In genomic region chrX:9204560-9204959, GRCh38 we compare ENCODE assay signal across 35 cellular contexts.
DNase-seq lines count a peak whose midpoint lies in the region; ATAC-seq and TF ChIP-seq lines count a peak whose summit lies in the region.
"Had no signal": no experiment of that assay in that cellular context is flagged by ENCODE, and none has a peak within 500 bp of the region (broad histone marks: within the 10 kb centered on the region; RNA-seq: fewer than 3 reads in every experiment).

No MANE protein-coding gene starts in this region.

- intact Hi-C loops in MCF 10A (cut with micrococcal nuclease), result no loop called here
- intact Hi-C loops in breast epithelium (cut with DNase I; ENCODE audit: low total_unique reads), result no loop called here
- intact Hi-C loops in left ventricle myocardium superior (cut with micrococcal nuclease), result no loop called here

- peaks cover 5% of the 10 kb centered on the region for H3K4me1 Mint-ChIP-seq in MCF 10A (ENCODE audit: insufficient read depth, unreplicated experiment)
- peaks cover 19% of the 10 kb centered on the region for H3K4me1 Mint-ChIP-seq in central memory CD8-positive, alpha-beta T cell
- H3K4me1 Mint-ChIP-seq: activated CD4-positive, alpha-beta T cell treated with anti-CD3 and anti-CD28 coated beads, Interleukin-2, amount 10 ng/mL, durations not matched to agents 24 days and 14 days had no signal

- ATAC-seq in central memory CD8-positive, alpha-beta T cell (replicated peaks; ENCODE audit: extremely low read depth, poor library complexity, severe bottlenecking), result no peak
- ATAC-seq in GM21717 (IDR thresholded peaks at IDR 0.05; ENCODE audit: unreplicated experiment) (no peak), HG02571 (IDR thresholded peaks at IDR 0.05; ENCODE audit: unreplicated experiment) (no peak), left ventricle myocardium superior (no peak)
- ATAC-seq: body of pancreas; CD8-positive, alpha-beta T cell; HepG2; left colon; Panc1 had no signal

- H3K27me3 ChIP-seq in breast epithelium, result peaks cover 0 to 11% of the 10 kb centered on the region in 2 donors
- H3K27me3 ChIP-seq: body of pancreas, sigmoid colon had no signal

- CTCF ChIA-PET in MCF 10A (lab: Yijun Ruan, JAX), result no interaction called here

- no peak for TF ChIP-seq POLR2A in breast epithelium (IDR thresholded peaks at IDR 0.05)

- H3K4me3 Mint-ChIP-seq in MCF 10A (ENCODE audit: unreplicated experiment), result no peak overlapping the region
- peak overlapping the region; percentile 51 for H3K4me3 Mint-ChIP-seq in central memory CD8-positive, alpha-beta T cell
- H3K4me3 Mint-ChIP-seq: activated CD4-positive, alpha-beta T cell treated with anti-CD3 and anti-CD28 coated beads, Interleukin-2, amount 10 ng/mL, durations not matched to agents 24 days and 14 days; activated naive CD8-positive, alpha-beta T cell treated with anti-CD3 and anti-CD28 coated beads, Interleukin-2, amount 10 ng/mL, durations not matched to agents 7 days and 5 days; CD8-positive, alpha-beta T cell; HFFc6 had no signal

- H3K27ac Mint-ChIP-seq in MCF 10A (ENCODE audit: low read depth, unreplicated experiment), result no peak overlapping the region
- H3K27ac Mint-ChIP-seq in central memory CD8-positive, alpha-beta T cell (ENCODE audit: low read depth), result no peak overlapping the region
- H3K27ac Mint-ChIP-seq: activated CD4-positive, alpha-beta T cell treated with anti-CD3 and anti-CD28 coated beads, Interleukin-2, amount 10 ng/mL, durations not matched to agents 24 days and 14 days; activated naive CD8-positive, alpha-beta T cell treated with anti-CD3 and anti-CD28 coated beads, Interleukin-2, amount 10 ng/mL, durations not matched to agents 7 days and 5 days; CD8-positive, alpha-beta T cell; HFFc6 had no signal

- H3K9me3 ChIP-seq in breast epithelium, result no peaks in the 10 kb centered on the region
- H3K9me3 ChIP-seq: body of pancreas, neutrophil, sigmoid colon, thoracic aorta, uterus had no signal

- DNase-seq in MCF 10A (ENCODE audit: unreplicated experiment) (peak; percentile 22), breast epithelium (ENCODE audit: low spot score in 2 of 2) (no peak), kidney glomerular epithelial cell (lab: John Stamatoyannopoulos, UW) (peak; percentile 12), left ventricle myocardium superior (no peak), amniotic stem cell (lab: John Stamatoyannopoulos, UW) (no peak)
- DNase-seq in central memory CD8-positive, alpha-beta T cell (ENCODE audit: low spot score in 2 of 2), result no peak
- DNase-seq: 8988T; activated CD4-positive, alpha-beta T cell treated with anti-CD3 and anti-CD28 coated beads, Interleukin-2, amount 10 ng/mL, durations not matched to agents 24 days and 14 days; activated gamma-delta T cell; activated naive CD8-positive, alpha-beta T cell treated with anti-CD3 and anti-CD28 coated beads, Interleukin-2, amount 10 ng/mL, durations not matched to agents 7 days and 5 days; activated T-cell treated with anti-CD3 and anti-CD28 coated beads, Interleukin-2, amount 50 U/mL, for 1 hour; body of pancreas; CD8-positive, alpha-beta T cell; DMS 273 treated with DMSO at 0.1 percent for 48 hours; foreskin melanocyte; HFFc6; Kasumi-1; left colon; NCI-H1694; NCI-H2171 treated with DMSO at 0.1 percent for 48 hours; NCI-H526; sigmoid colon; stimulated activated CD4-positive, alpha-beta T cell treated with anti-CD3 and anti-CD28 coated beads, Interleukin-15, amount 100 ng/mL, for 24 hours; stimulated activated naive CD4-positive, alpha-beta T cell treated with Interleukin-2 at 50 U/mL for 16 hours; SW 1271; T1000; uterus; WERI-Rb-1 had no signal

- H3K36me3 ChIP-seq in breast epithelium, result no peaks in the 10 kb centered on the region
- H3K36me3 ChIP-seq: neutrophil, sigmoid colon, thoracic aorta, uterus, WERI-Rb-1 had no signal

- peaks cover 5% of the 10 kb centered on the region for H3K9me3 Mint-ChIP-seq in MCF 10A (ENCODE audit: unreplicated experiment)
- no peaks in the 10 kb centered on the region for H3K9me3 Mint-ChIP-seq in central memory CD8-positive, alpha-beta T cell
- H3K9me3 Mint-ChIP-seq: CD8-positive, alpha-beta T cell; HFFc6 had no signal

- no peaks in the 10 kb centered on the region for H3K4me1 ChIP-seq in breast epithelium
- H3K4me1 ChIP-seq: body of pancreas, uterus had no signal

- H3K4me3 ChIP-seq in breast epithelium, result no peak overlapping the region
- H3K4me3 ChIP-seq: body of pancreas, sigmoid colon, thoracic aorta, uterus had no signal

- no TSS peak for BruUV-seq in MCF 10A (replicated peaks; lab: Mats Ljungman, UMichigan)

- H3K27ac ChIP-seq in breast epithelium, result no peak overlapping the region
- H3K27ac ChIP-seq: body of pancreas, epithelial cell of prostate, neutrophil, sigmoid colon, thoracic aorta, uterus, WERI-Rb-1 had no signal

- POLR2A ChIA-PET in MCF 10A (lab: Yijun Ruan, JAX), result no interaction called here

- H3K27me3 Mint-ChIP-seq in MCF 10A (ENCODE audit: insufficient read depth, unreplicated experiment), result no peaks in the 10 kb centered on the region
- H3K27me3 Mint-ChIP-seq in central memory CD8-positive, alpha-beta T cell, result no peaks in the 10 kb centered on the region
- H3K27me3 Mint-ChIP-seq: activated naive CD8-positive, alpha-beta T cell treated with anti-CD3 and anti-CD28 coated beads, Interleukin-2, amount 10 ng/mL, durations not matched to agents 7 days and 5 days had no signal

- peaks cover 4% of the 10 kb centered on the region for H3K36me3 Mint-ChIP-seq in MCF 10A (ENCODE audit: insufficient read depth, unreplicated experiment)
- no peaks in the 10 kb centered on the region for H3K36me3 Mint-ChIP-seq in central memory CD8-positive, alpha-beta T cell (ENCODE audit: insufficient read depth)
- H3K36me3 Mint-ChIP-seq: activated naive CD8-positive, alpha-beta T cell treated with anti-CD3 and anti-CD28 coated beads, Interleukin-2, amount 10 ng/mL, durations not matched to agents 7 days and 5 days; CD8-positive, alpha-beta T cell had no signal

- TF ChIP-seq CTCF in MCF 10A (IDR thresholded peaks at IDR 0.05; ENCODE audit: unreplicated experiment) (no peak), breast epithelium (IDR thresholded peaks at IDR 0.05) (no peak)

Comparison
In these comparisons a context has a peak if more than half of its experiments do, and no peak if none do; other contexts are left out.
1. DNase-seq: peak in MCF 10A (single experiment) and kidney glomerular epithelial cell (single experiment); none in breast epithelium (0 of 2), central memory CD8-positive, alpha-beta T cell (0 of 2), left ventricle myocardium superior (single experiment) and amniotic stem cell (single experiment).